In the genomic region with DNA sequence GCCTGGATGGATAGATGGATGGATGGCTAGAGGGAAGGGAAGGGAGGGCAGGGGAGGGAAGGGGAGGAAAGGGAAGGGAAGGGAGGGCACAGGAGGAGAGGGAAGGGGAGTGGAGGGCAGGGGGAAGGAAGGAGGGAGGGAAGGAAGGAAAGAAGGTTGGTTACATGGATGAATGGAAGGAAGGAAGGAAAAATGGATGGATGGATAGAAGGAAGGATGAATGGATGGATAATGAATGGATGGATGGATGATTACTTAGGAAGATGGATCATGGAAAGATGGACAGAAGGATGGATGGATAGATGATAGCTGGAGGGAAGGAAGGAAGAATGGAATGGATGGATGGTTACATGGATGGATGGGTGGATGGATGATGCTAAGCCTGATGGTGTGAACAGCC, we compare ENCODE assay signal across 29 cellular contexts.
"Had no signal": no experiment of that assay in that cellular context is flagged by ENCODE, and none has a peak within 500 bp of the region (broad histone marks: within the 10 kb centered on the region; RNA-seq: fewer than 3 reads in every experiment).

No MANE protein-coding gene starts in this region.

- H3K27me3 ChIP-seq: ovary, right lobe of liver, sigmoid colon, stomach, thyroid gland, tibial nerve, upper lobe of left lung, vagina had no signal

- DNase-seq: naive thymus-derived CD8-positive, alpha-beta T cell; nephron progenitor cell; occipital lobe; ovary; posterior cingulate gyrus; psoas muscle; right cardiac atrium; sigmoid colon; small intestine; stimulated activated CD4-positive, alpha-beta T cell treated with anti-CD3 and anti-CD28 coated beads, Interleukin-15, amount 100 ng/mL, for 24 hours; stimulated activated CD4-positive, alpha-beta T cell treated with anti-CD3 and anti-CD28 coated beads, Interleukin-2, amount 100 ng/mL, for 24 hours; stimulated activated CD4-positive, alpha-beta T cell treated with anti-CD3 and anti-CD28 coated beads, Interleukin-2, amount 100 ng/mL, for 48 hours; stimulated activated CD4-positive, alpha-beta T cell treated with anti-CD3 and anti-CD28 coated beads, Interleukin-4, amount 100 ng/mL, for 24 hours; stimulated activated naive B cell treated with anti-CD40 and anti-IgM and Interleukin-4, amounts not matched to agents 10 μg/mL and 1 μg/mL and 100 μg/mL, for 72 hours; stimulated activated naive CD4-positive, alpha-beta T cell treated with Interleukin-2 at 50 U/mL for 16 hours; stomach; thyroid gland; trophoblast cell; upper lobe of left lung had no signal

- H3K27me3 Mint-ChIP-seq: progenitor cell of endocrine pancreas; stimulated activated naive B cell treated with anti-CD40 and anti-IgM and Interleukin-4, amounts not matched to agents 10 μg/mL and 1 μg/mL and 100 μg/mL, for 72 hours; stimulated activated naive CD8-positive, alpha-beta T cell treated with anti-CD3 and anti-CD28 coated beads, Interleukin-15, Interleukin-2, amounts not matched to agents 100 ng/mL and 50 ng/mL, for 24 hours had no signal

- H3K36me3 ChIP-seq: ovary, right lobe of liver, sigmoid colon, stomach, thyroid gland, upper lobe of left lung, vagina had no signal

- H3K27ac ChIP-seq: ovary, parathyroid adenoma, psoas muscle, right lobe of liver, sigmoid colon, stomach, thoracic aorta, thyroid gland, tibial nerve, upper lobe of left lung, vagina had no signal

- H3K36me3 Mint-ChIP-seq: naive thymus-derived CD8-positive, alpha-beta T cell; natural killer cell treated with Interleukin-12 subunit alpha and Interleukin-12 subunit beta and Interleukin-15 and Interleukin-18, amount 100 ng/mL, for 72 hours; stimulated activated effector memory CD8-positive, alpha-beta T cell treated with anti-CD3 and anti-CD28 coated beads, Interleukin-12 subunit alpha, Interleukin-12 subunit beta, amount 100 ng/mL, for 72 hours; stimulated activated naive B cell treated with anti-CD40 and anti-IgM and Interleukin-4, amounts not matched to agents 10 μg/mL and 1 μg/mL and 100 μg/mL, for 72 hours had no signal

- H3K9me3 ChIP-seq: ovary, psoas muscle, right lobe of liver, sigmoid colon, stomach, thoracic aorta, thyroid gland, tibial nerve, upper lobe of left lung, vagina had no signal

- H2AFZ ChIP-seq: parathyroid adenoma had no signal

- H3K4me3 Mint-ChIP-seq: naive thymus-derived CD8-positive, alpha-beta T cell; natural killer cell treated with Interleukin-12 subunit alpha and Interleukin-12 subunit beta and Interleukin-15 and Interleukin-18, amount 100 ng/mL, for 72 hours; nephron progenitor cell; neural crest cell; stimulated activated effector memory CD8-positive, alpha-beta T cell treated with anti-CD3 and anti-CD28 coated beads, Interleukin-12 subunit alpha, Interleukin-12 subunit beta, amount 100 ng/mL, for 72 hours; stimulated activated naive B cell treated with anti-CD40 and anti-IgM and Interleukin-4, amounts not matched to agents 10 μg/mL and 1 μg/mL and 100 μg/mL, for 72 hours; stimulated activated naive CD8-positive, alpha-beta T cell treated with anti-CD3 and anti-CD28 coated beads, Interleukin-15, Interleukin-2, amounts not matched to agents 100 ng/mL and 50 ng/mL, for 24 hours had no signal

- H3K9ac ChIP-seq: parathyroid adenoma had no signal

- H3K4me1 Mint-ChIP-seq: stimulated activated effector memory CD8-positive, alpha-beta T cell treated with anti-CD3 and anti-CD28 coated beads, Interleukin-12 subunit alpha, Interleukin-12 subunit beta, amount 100 ng/mL, for 72 hours; stimulated activated naive B cell treated with anti-CD40 and anti-IgM and Interleukin-4, amounts not matched to agents 10 μg/mL and 1 μg/mL and 100 μg/mL, for 72 hours had no signal

- H3K27ac Mint-ChIP-seq: naive thymus-derived CD8-positive, alpha-beta T cell; natural killer cell treated with Interleukin-12 subunit alpha and Interleukin-12 subunit beta and Interleukin-15 and Interleukin-18, amount 100 ng/mL, for 72 hours; nephron progenitor cell; progenitor cell of endocrine pancreas; stimulated activated effector memory CD8-positive, alpha-beta T cell treated with anti-CD3 and anti-CD28 coated beads, Interleukin-12 subunit alpha, Interleukin-12 subunit beta, amount 100 ng/mL, for 72 hours; stimulated activated naive B cell treated with anti-CD40 and anti-IgM and Interleukin-4, amounts not matched to agents 10 μg/mL and 1 μg/mL and 100 μg/mL, for 72 hours; stimulated activated naive CD8-positive, alpha-beta T cell treated with anti-CD3 and anti-CD28 coated beads, Interleukin-15, Interleukin-2, amounts not matched to agents 100 ng/mL and 50 ng/mL, for 24 hours had no signal

- H3K4me1 ChIP-seq: parathyroid adenoma, psoas muscle, right lobe of liver, tibial nerve, upper lobe of left lung, vagina had no signal

- H3K9me3 Mint-ChIP-seq: naive thymus-derived CD8-positive, alpha-beta T cell; natural killer cell treated with Interleukin-12 subunit alpha and Interleukin-12 subunit beta and Interleukin-15 and Interleukin-18, amount 100 ng/mL, for 72 hours; nephron progenitor cell; neural crest cell; stimulated activated effector memory CD8-positive, alpha-beta T cell treated with anti-CD3 and anti-CD28 coated beads, Interleukin-12 subunit alpha, Interleukin-12 subunit beta, amount 100 ng/mL, for 72 hours; stimulated activated naive CD8-positive, alpha-beta T cell treated with anti-CD3 and anti-CD28 coated beads, Interleukin-15, Interleukin-2, amounts not matched to agents 100 ng/mL and 50 ng/mL, for 24 hours had no signal

- FAIRE-seq: small intestine had no signal

- H3K4me3 ChIP-seq: ovary, psoas muscle, right lobe of liver, sigmoid colon, stomach, thoracic aorta, thyroid gland, tibial nerve, upper lobe of left lung, vagina had no signal
